Comparison of ENCODE assay signal across 1 cellular context in genomic region chr19:49987159-49987698, GRCh38.
A peak's percentile ranks its signal among the peaks of the same experiment; 100 is the strongest.
TF ChIP-seq lines count a peak whose summit lies in the region.

No MANE protein-coding gene starts in this region.

TF ChIP-seq in SK-N-SH, 30 proteins besides CTCF, POLR2A, EP300 and RAD21:
- TF ChIP-seq NRF1 (IDR thresholded peaks at IDR 0.05; ENCODE audit: low read depth, low read length) (no peak), FOXJ3 (CRISPR knock-in tag; IDR thresholded peaks at IDR 0.05) (no peak), RFX5 (IDR thresholded peaks at IDR 0.05; ENCODE audit: low read length) (no peak), POLR2AphosphoS5 (IDR thresholded peaks at IDR 0.05; ENCODE audit: low read depth, low read length) (no peak), REST (IDR thresholded peaks at IDR 0.05; ENCODE audit: low read depth, low read length) (peak; percentile 97), MEF2A (IDR thresholded peaks at IDR 0.05; ENCODE audit: borderline replicate concordance, low read depth) (no peak), SMC3 (IDR thresholded peaks at IDR 0.05; ENCODE audit: low read depth, low read length) (no peak), FOSL2 (IDR thresholded peaks at IDR 0.05; ENCODE audit: borderline replicate concordance, low read depth) (no peak), FOXM1 (IDR thresholded peaks at IDR 0.05; ENCODE audit: low read depth) (no peak), TCF12 (IDR thresholded peaks at IDR 0.05) (no peak), TEAD4 (IDR thresholded peaks at IDR 0.05; ENCODE audit: borderline replicate concordance, insufficient read depth) (no peak), EZH2phosphoT487 (IDR thresholded peaks at IDR 0.05; ENCODE audit: borderline replicate concordance, low read depth) (no peak), SIN3A (IDR thresholded peaks at IDR 0.05; ENCODE audit: borderline replicate concordance, low read depth, low read length) (peak; percentile 100), GABPA (IDR thresholded peaks at IDR 0.05; ENCODE audit: low read depth) (no peak), CHD2 (IDR thresholded peaks at IDR 0.05; ENCODE audit: low read length, partially characterized antibody) (no peak), TAF1 (IDR thresholded peaks at IDR 0.05; ENCODE audit: borderline replicate concordance, low read depth, low read length) (no peak), NFIC (IDR thresholded peaks at IDR 0.05; ENCODE audit: borderline replicate concordance) (no peak), YY1 (IDR thresholded peaks at IDR 0.05; ENCODE audit: low read depth) (no peak), JUND (IDR thresholded peaks at IDR 0.05) (no peak), MAX (IDR thresholded peaks at IDR 0.05; ENCODE audit: low read depth) (peak; percentile 76; the same call in 1 of the 2 replicates), MXI1 (IDR thresholded peaks at IDR 0.05; ENCODE audit: low read depth, low read length) (no peak), PBX3 (IDR thresholded peaks at IDR 0.05) (no peak), RXRA (IDR thresholded peaks at IDR 0.05; ENCODE audit: borderline replicate concordance, low read depth) (no peak), ELF1 (IDR thresholded peaks at IDR 0.05) (no peak), RCOR1 (IDR thresholded peaks at IDR 0.05; ENCODE audit: low read length) (peak; percentile 61; the same call in 1 of the 2 replicates), USF1 (IDR thresholded peaks at IDR 0.05; ENCODE audit: borderline replicate concordance, low read depth) (no peak), GATA2 (CRISPR knock-in tag; IDR thresholded peaks at IDR 0.05) (no peak)
- TF ChIP-seq, protein P1, sequence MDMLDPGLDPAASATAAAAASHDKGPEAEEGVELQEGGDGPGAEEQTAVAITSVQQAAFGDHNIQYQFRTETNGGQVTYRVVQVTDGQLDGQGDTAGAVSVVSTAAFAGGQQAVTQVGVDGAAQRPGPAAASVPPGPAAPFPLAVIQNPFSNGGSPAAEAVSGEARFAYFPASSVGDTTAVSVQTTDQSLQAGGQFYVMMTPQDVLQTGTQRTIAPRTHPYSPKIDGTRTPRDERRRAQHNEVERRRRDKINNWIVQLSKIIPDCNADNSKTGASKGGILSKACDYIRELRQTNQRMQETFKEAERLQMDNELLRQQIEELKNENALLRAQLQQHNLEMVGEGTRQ (IDR thresholded peaks at IDR 0.05; ENCODE audit: borderline replicate concordance, low read depth, low read length), result no peak
- TF ChIP-seq, protein P2, sequence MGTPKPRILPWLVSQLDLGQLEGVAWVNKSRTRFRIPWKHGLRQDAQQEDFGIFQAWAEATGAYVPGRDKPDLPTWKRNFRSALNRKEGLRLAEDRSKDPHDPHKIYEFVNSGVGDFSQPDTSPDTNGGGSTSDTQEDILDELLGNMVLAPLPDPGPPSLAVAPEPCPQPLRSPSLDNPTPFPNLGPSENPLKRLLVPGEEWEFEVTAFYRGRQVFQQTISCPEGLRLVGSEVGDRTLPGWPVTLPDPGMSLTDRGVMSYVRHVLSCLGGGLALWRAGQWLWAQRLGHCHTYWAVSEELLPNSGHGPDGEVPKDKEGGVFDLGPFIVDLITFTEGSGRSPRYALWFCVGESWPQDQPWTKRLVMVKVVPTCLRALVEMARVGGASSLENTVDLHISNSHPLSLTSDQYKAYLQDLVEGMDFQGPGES (IDR thresholded peaks at IDR 0.05; ENCODE audit: low read depth, low read length), result no peak
- TF ChIP-seq, protein P3, sequence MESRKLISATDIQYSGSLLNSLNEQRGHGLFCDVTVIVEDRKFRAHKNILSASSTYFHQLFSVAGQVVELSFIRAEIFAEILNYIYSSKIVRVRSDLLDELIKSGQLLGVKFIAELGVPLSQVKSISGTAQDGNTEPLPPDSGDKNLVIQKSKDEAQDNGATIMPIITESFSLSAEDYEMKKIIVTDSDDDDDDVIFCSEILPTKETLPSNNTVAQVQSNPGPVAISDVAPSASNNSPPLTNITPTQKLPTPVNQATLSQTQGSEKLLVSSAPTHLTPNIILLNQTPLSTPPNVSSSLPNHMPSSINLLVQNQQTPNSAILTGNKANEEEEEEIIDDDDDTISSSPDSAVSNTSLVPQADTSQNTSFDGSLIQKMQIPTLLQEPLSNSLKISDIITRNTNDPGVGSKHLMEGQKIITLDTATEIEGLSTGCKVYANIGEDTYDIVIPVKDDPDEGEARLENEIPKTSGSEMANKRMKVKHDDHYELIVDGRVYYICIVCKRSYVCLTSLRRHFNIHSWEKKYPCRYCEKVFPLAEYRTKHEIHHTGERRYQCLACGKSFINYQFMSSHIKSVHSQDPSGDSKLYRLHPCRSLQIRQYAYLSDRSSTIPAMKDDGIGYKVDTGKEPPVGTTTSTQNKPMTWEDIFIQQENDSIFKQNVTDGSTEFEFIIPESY (IDR thresholded peaks at IDR 0.05; ENCODE audit: borderline replicate concordance, low read depth), result no peak
